ENCODE assay signal across 13 cellular contexts in genomic region chr1:93592636-93592949, GRCh38.
DNase-seq lines count a peak whose midpoint lies in the region; ATAC-seq lines count a peak whose summit lies in the region.
"Had no signal": no experiment of that assay in that cellular context is flagged by ENCODE, and none has a peak within 500 bp of the region (broad histone marks: within the 10 kb centered on the region; RNA-seq: fewer than 3 reads in every experiment).

No MANE protein-coding gene starts in this region.

- peak overlapping the region; percentile 62 for H3K18ac ChIP-seq in trophoblast cell (ENCODE audit: low read length)

- no peaks in the 10 kb centered on the region for H3K27me3 ChIP-seq in trophoblast cell (ENCODE audit: insufficient read depth, low read length)
- H3K27me3 ChIP-seq: SJSA1 had no signal

- no peak overlapping the region for H3K4me3 ChIP-seq in trophoblast cell (ENCODE audit: low read depth, low read length)
- H3K4me3 ChIP-seq: SJSA1, thoracic aorta had no signal

- H3K4me1 ChIP-seq in trophoblast cell (ENCODE audit: control insufficient read depth in 1 of 2, insufficient read depth in 2 of 2, low read length in 2 of 2) = peaks cover 16 to 31% of the 10 kb centered on the region in 2 experiments

- H3K36me3 ChIP-seq in trophoblast cell (ENCODE audit: control insufficient read depth in 1 of 2, insufficient read depth in 2 of 2, low read length in 2 of 2) = peaks cover 17 to 24% of the 10 kb centered on the region in 2 experiments

- H3K14ac ChIP-seq in trophoblast cell (ENCODE audit: low read length) = peak overlapping the region; percentile 66

- H2BK120ac ChIP-seq in trophoblast cell (ENCODE audit: insufficient read depth, low read length, poor library complexity) = peak overlapping the region; percentile 46

- peak overlapping the region; percentile 89 for H4K91ac ChIP-seq in trophoblast cell (ENCODE audit: low read depth, low read length)

- peak overlapping the region; percentile 34 for H2BK5ac ChIP-seq in trophoblast cell (ENCODE audit: low read depth, low read length, poor library complexity)

- no peak overlapping the region for H2AFZ ChIP-seq in trophoblast cell (ENCODE audit: insufficient read depth, low read length, poor library complexity)

- H4K8ac ChIP-seq in trophoblast cell (ENCODE audit: low read depth, low read length) = peak overlapping the region; percentile 52

- H2BK12ac ChIP-seq in trophoblast cell (ENCODE audit: low read length) = peak overlapping the region; percentile 83

- H3K79me1 ChIP-seq in trophoblast cell (ENCODE audit: low read length) = peaks cover 8% of the 10 kb centered on the region

- ATAC-seq in Right ventricle myocardium inferior (peak; percentile 47), left cardiac atrium (peak; percentile 16 to 52)

- no peak overlapping the region for H3K27ac ChIP-seq in trophoblast cell (ENCODE audit: low read depth, low read length)
- H3K27ac ChIP-seq: SJSA1 had no signal

- H3K4ac ChIP-seq in trophoblast cell (ENCODE audit: low read depth, low read length) = peak overlapping the region; percentile 48

- no peak overlapping the region for H3K4me2 ChIP-seq in trophoblast cell (ENCODE audit: low read length)

- H4K12ac ChIP-seq in trophoblast cell (ENCODE audit: low read depth, low read length) = no peak overlapping the region

- WGBS in trophoblast cell (ENCODE audit: extremely low coverage, insufficient coverage, insufficient read length) = no CpG with 5 or more reads among the region's 3 CpGs

- H3K9ac ChIP-seq in trophoblast cell (ENCODE audit: low read length) = no peak overlapping the region

- peak overlapping the region; percentile 91 for H2AK5ac ChIP-seq in trophoblast cell (ENCODE audit: low read length)

- no peak overlapping the region for H3K23ac ChIP-seq in trophoblast cell (ENCODE audit: low read length)

- H3K9me3 ChIP-seq in trophoblast cell (ENCODE audit: insufficient read depth, low read depth, low read length) = no peaks in the 10 kb centered on the region
- H3K9me3 ChIP-seq: SJSA1, thoracic aorta had no signal

- peaks cover 4% of the 10 kb centered on the region for H3K79me2 ChIP-seq in trophoblast cell (ENCODE audit: control insufficient read depth, insufficient read depth, low read length, poor library complexity)

- no peak for DNase-seq in Right ventricle myocardium inferior (ENCODE audit: missing footprints)
- DNase-seq in cardiac septum (ENCODE audit: low spot score) = no peak
- DNase-seq in left cardiac atrium = no peak
- no peak for DNase-seq in trophoblast cell
- DNase-seq in NCI-H1930 (lab: John Stamatoyannopoulos, UW) = no peak
- no peak for DNase-seq in germinal center (ENCODE audit: low spot score)
- DNase-seq in NCI-H2107 treated with DMSO at 0.1 percent for 48 hours (lab: John Stamatoyannopoulos, UW; ENCODE audit: unreplicated experiment) = no peak
- DNase-seq in T1000 (lab: John Stamatoyannopoulos, UW) = no peak
- DNase-seq: DMS79; effector memory CD8-positive, alpha-beta T cell; NCI-H1048 had no signal

- intact Hi-C loops in Right ventricle myocardium inferior (cut with DNase I) (no loop called here), cardiac septum (cut with DNase I) (no loop called here), left cardiac atrium (cut with DNase I) (no loop called here)
